1 cellular context compared by ENCODE assay signal in the genomic region with DNA sequence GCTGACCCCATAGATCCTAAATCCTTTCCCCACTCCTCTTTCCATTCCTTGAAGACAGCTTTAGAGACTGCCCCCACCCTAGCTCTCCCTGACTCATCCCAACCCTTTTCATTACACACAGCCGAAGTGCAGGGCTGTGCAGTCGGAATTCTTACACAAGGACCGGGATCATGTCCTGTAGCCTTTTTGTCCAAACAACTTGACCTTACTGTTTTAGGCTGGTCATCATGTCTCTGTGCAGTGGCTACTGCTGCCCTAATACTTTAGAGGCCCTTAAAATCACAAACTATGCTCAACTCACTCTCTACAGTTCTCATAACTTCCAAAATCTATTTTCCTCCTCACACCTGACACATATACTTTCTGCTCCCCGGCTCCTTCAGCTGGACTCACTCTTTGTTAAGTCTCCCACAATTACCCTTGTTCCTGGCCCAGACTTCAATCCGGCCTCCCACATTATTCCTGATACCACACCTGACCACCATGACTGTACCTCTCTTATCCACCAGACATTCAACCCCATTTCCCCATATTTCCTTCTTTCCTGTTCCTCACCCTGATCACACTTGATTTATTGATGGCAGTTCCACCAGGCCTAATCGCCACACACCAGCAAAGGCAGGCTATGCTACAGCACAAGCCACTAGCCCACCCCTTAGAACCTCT. TPM values are rescaled to one million over a fixed set of nuclear protein-coding genes. Genes with fewer than 3 reads are reported as not detected.
"Had no signal": no experiment of that assay in that cellular context is flagged by ENCODE, and none has a peak within 500 bp of the region (broad histone marks: within the 10 kb centered on the region; RNA-seq: fewer than 3 reads in every experiment).

No MANE protein-coding gene starts in this region.

RNA-seq across cellular contexts. Expression of a gene that starts 19.8 kb away (rescaled TPM):
- total RNA-seq: GM23338 had no signal
